In genomic region chr6:73564578-73565345, GRCh38 we compare ENCODE assay signal across 1 cellular context.
A peak's percentile ranks its signal among the peaks of the same experiment; 100 is the strongest.
TF ChIP-seq lines count a peak whose summit lies in the region.

No MANE protein-coding gene starts in this region.

TF ChIP-seq in WTC11, 78 proteins besides CTCF, POLR2A, EP300 and RAD21 (continued from another document):
- TF ChIP-seq, protein P1, sequence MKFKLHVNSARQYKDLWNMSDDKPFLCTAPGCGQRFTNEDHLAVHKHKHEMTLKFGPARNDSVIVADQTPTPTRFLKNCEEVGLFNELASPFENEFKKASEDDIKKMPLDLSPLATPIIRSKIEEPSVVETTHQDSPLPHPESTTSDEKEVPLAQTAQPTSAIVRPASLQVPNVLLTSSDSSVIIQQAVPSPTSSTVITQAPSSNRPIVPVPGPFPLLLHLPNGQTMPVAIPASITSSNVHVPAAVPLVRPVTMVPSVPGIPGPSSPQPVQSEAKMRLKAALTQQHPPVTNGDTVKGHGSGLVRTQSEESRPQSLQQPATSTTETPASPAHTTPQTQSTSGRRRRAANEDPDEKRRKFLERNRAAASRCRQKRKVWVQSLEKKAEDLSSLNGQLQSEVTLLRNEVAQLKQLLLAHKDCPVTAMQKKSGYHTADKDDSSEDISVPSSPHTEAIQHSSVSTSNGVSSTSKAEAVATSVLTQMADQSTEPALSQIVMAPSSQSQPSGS (CRISPR knock-in tag; IDR thresholded peaks at IDR 0.05; ENCODE audit: borderline replicate concordance, low read depth): no peak
- no peak for TF ChIP-seq ZNF317 (CRISPR knock-in tag; IDR thresholded peaks at IDR 0.05; ENCODE audit: borderline replicate concordance, low read depth)
- no peak for TF ChIP-seq PRDM15 (CRISPR knock-in tag; IDR thresholded peaks at IDR 0.05)
- TF ChIP-seq ZNF219 (CRISPR knock-in tag; IDR thresholded peaks at IDR 0.05; ENCODE audit: borderline replicate concordance): no peak
- no peak for TF ChIP-seq ZNF416 (CRISPR knock-in tag; IDR thresholded peaks at IDR 0.05)
- 0 out of 2 replicates have a peak, but pooled peaks have one; percentile 45 for TF ChIP-seq MXD4 (CRISPR knock-in tag; IDR thresholded peaks at IDR 0.05; ENCODE audit: borderline replicate concordance)
